ENCODE assay signal across 1 cellular context in the genomic region with DNA sequence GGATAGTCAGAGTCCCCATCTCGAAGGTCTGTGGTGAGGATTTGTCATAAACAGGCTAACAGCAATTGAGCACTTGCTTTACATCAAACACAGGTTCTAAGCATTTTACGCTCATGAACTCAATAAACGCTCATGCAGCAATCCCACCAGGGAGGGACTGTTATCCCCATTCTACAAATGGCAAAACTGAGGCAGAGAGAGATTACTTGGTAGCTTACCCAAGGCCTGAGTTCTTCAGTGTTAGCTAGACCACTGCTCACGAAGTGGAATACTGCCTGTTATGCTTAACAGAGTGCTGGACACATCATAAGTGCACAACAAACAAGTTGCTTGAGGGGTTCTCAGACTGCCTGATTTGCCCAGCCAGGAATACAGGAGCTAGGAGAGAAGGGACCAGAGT.
TF ChIP-seq lines count a peak whose summit lies in the region.

No MANE protein-coding gene starts in this region.

TF ChIP-seq in K562, 482 proteins besides CTCF, POLR2A, EP300 and RAD21:
- TF ChIP-seq NCOA6 (IDR thresholded peaks at IDR 0.05) (no peak), JUN (IDR thresholded peaks at IDR 0.05; ENCODE audit: borderline replicate concordance, low read depth, low read length) (no peak), JUN (CRISPR knock-in tag; IDR thresholded peaks at IDR 0.05; ENCODE audit: borderline replicate concordance) (no peak), TSC22D4 (tag; IDR thresholded peaks at IDR 0.05) (no peak), TAF9B (IDR thresholded peaks at IDR 0.05; ENCODE audit: partially characterized antibody) (no peak), HOMEZ (CRISPR knock-in tag; IDR thresholded peaks at IDR 0.05) (no peak), CBFA2T3 (IDR thresholded peaks at IDR 0.05) (no peak), HMG20B (CRISPR knock-in tag; IDR thresholded peaks at IDR 0.05) (no peak), MECOM (CRISPR knock-in tag; IDR thresholded peaks at IDR 0.05) (no peak), HNRNPL (IDR thresholded peaks at IDR 0.05; ENCODE audit: low read depth, low read length) (no peak), GTF2A2 (tag; IDR thresholded peaks at IDR 0.05) (no peak), NCOA1 (IDR thresholded peaks at IDR 0.05; ENCODE audit: low read depth) (no peak), YBX1 (IDR thresholded peaks at IDR 0.05) (no peak), ZNF57 (CRISPR knock-in tag; IDR thresholded peaks at IDR 0.05) (no peak), ZNF76 (CRISPR knock-in tag; IDR thresholded peaks at IDR 0.05; ENCODE audit: borderline replicate concordance) (no peak), ZNF184 (CRISPR knock-in tag; IDR thresholded peaks at IDR 0.05) (no peak), SIRT6 (IDR thresholded peaks at IDR 0.05; ENCODE audit: low read depth, low read length) (no peak), ZNF24 (IDR thresholded peaks at IDR 0.05) (no peak), PHF21A (IDR thresholded peaks at IDR 0.05; ENCODE audit: borderline replicate concordance, low read depth) (no peak)
- TF ChIP-seq, protein P1, sequence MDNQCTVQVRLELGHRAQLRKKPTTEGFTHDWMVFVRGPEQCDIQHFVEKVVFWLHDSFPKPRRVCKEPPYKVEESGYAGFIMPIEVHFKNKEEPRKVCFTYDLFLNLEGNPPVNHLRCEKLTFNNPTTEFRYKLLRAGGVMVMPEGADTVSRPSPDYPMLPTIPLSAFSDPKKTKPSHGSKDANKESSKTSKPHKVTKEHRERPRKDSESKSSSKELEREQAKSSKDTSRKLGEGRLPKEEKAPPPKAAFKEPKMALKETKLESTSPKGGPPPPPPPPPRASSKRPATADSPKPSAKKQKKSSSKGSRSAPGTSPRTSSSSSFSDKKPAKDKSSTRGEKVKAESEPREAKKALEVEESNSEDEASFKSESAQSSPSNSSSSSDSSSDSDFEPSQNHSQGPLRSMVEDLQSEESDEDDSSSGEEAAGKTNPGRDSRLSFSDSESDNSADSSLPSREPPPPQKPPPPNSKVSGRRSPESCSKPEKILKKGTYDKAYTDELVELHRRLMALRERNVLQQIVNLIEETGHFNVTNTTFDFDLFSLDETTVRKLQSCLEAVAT (IDR thresholded peaks at IDR 0.05), result no peak
- TF ChIP-seq, protein P2, sequence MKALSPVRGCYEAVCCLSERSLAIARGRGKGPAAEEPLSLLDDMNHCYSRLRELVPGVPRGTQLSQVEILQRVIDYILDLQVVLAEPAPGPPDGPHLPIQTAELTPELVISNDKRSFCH (CRISPR knock-in tag; IDR thresholded peaks at IDR 0.05), result no peak
- TF ChIP-seq, protein P2 (tag; IDR thresholded peaks at IDR 0.05), result no peak
